ENCODE assay signal across 8 cellular contexts in genomic region chrX:48676893-48677270, GRCh38. TPM values are rescaled to one million over a fixed set of nuclear protein-coding genes. Genes with fewer than 3 reads are reported as not detected.
DNase-seq lines count a peak whose midpoint lies in the region; ATAC-seq lines count a peak whose summit lies in the region.

No MANE protein-coding gene starts in this region.

- no peaks in the 10 kb centered on the region for H3K36me3 ChIP-seq in skeletal muscle satellite cell (ENCODE audit: insufficient read depth, low read length)

- H3K9me3 ChIP-seq in skeletal muscle satellite cell (replicated peaks; ENCODE audit: low read length), result no peaks in the 10 kb centered on the region

- H3K9me3 Mint-ChIP-seq in activated naive CD4-positive, alpha-beta T cell treated with anti-CD3 and anti-CD28 coated beads for 36 hours, result no peaks in the 10 kb centered on the region

- H3K9ac ChIP-seq in skeletal muscle satellite cell (ENCODE audit: low read depth, low read length), result peak overlapping the region; percentile 84

- H3K36me3 Mint-ChIP-seq in activated naive CD4-positive, alpha-beta T cell treated with anti-CD3 and anti-CD28 coated beads for 36 hours (ENCODE audit: low read depth), result no peaks in the 10 kb centered on the region

- peaks cover 1% of the 10 kb centered on the region for H3K27me3 ChIP-seq in skeletal muscle satellite cell (ENCODE audit: control insufficient read depth, insufficient read depth, low read length)

- H3K4me3 Mint-ChIP-seq in activated naive CD4-positive, alpha-beta T cell treated with anti-CD3 and anti-CD28 coated beads for 36 hours, result peak overlapping the region; percentile 90

- DNase-seq in NK-92 treated with Interleukin-12 subunit alpha and Interleukin-12 subunit beta, amount 100 ng/mL, for 24 hours (lab: John Stamatoyannopoulos, UW), result peak; percentile 19
- DNase-seq in NK-92 (lab: John Stamatoyannopoulos, UW; ENCODE audit: unreplicated experiment) (no peak), left cardiac atrium (no peak), NCI-H1105 treated with DMSO at 0.1 percent for 48 hours (lab: John Stamatoyannopoulos, UW) (no peak), AML-193 (lab: John Stamatoyannopoulos, UW) (no peak)
- DNase-seq in activated naive CD4-positive, alpha-beta T cell treated with anti-CD3 and anti-CD28 coated beads for 36 hours, result peak; percentile 20

- CTCF ChIA-PET in activated naive CD4-positive, alpha-beta T cell treated with anti-CD3 and anti-CD28 coated beads for 36 hours (lab: Charles Lee), result interaction anchor here (1.0 to 1.1 kb wide), 2 partner anchors 10 to 14 kb away, joined by 4 read pairs; no protein-coding TSS in a partner anchor

- H3K4me2 ChIP-seq in skeletal muscle satellite cell (ENCODE audit: low read length), result peak overlapping the region; percentile 91

- H3K4me1 Mint-ChIP-seq in activated naive CD4-positive, alpha-beta T cell treated with anti-CD3 and anti-CD28 coated beads for 36 hours (ENCODE audit: low read depth), result peaks cover 26% of the 10 kb centered on the region

- ATAC-seq in HG03196 (IDR thresholded peaks at IDR 0.05; ENCODE audit: unreplicated experiment), result peak; percentile 18
- ATAC-seq in left cardiac atrium, result peak; percentile 6 to 29

- H3K27ac Mint-ChIP-seq in activated naive CD4-positive, alpha-beta T cell treated with anti-CD3 and anti-CD28 coated beads for 36 hours, result peak overlapping the region; percentile 91

- intact Hi-C loops in activated naive CD4-positive, alpha-beta T cell treated with anti-CD3 and anti-CD28 coated beads for 36 hours (cut with micrococcal nuclease), result loop anchor here (1.0 to 10.0 kb wide), 5 partner anchors 19 to 368 kb away; partner anchors contain the start of genes SUV39H1, TFE3 and WDR13
- intact Hi-C loops in left cardiac atrium (cut with DNase I), result no loop called here

- peak overlapping the region; percentile 76 for H3K4me3 ChIP-seq in skeletal muscle satellite cell (ENCODE audit: low read length)

- no peaks in the 10 kb centered on the region for H3K27me3 Mint-ChIP-seq in activated naive CD4-positive, alpha-beta T cell treated with anti-CD3 and anti-CD28 coated beads for 36 hours (ENCODE audit: low read depth)

- H3K4me1 ChIP-seq in skeletal muscle satellite cell (ENCODE audit: control insufficient read depth, insufficient read depth, low read length), result no peaks in the 10 kb centered on the region

RNA-seq across cellular contexts. Expression of gene WAS, which starts 6.7 kb away (rescaled TPM):
- total RNA-seq in activated naive CD4-positive, alpha-beta T cell treated with anti-CD3 and anti-CD28 coated beads for 36 hours, result 10 to 100 TPM; 76.1 to 77.8 TPM
- 1 to 10 TPM; 5.0 to 9.1 TPM for total RNA-seq in left cardiac atrium
- total RNA-seq in skeletal muscle satellite cell (2012; rRNA removed), result 0.25 TPM in 1 of 2 replicates, not detected in the other

RNA-seq across cellular contexts. Expression of gene SUV39H1, which starts 19.7 kb away (rescaled TPM):
- 10 to 100 TPM; 31.5 to 31.9 TPM for total RNA-seq in activated naive CD4-positive, alpha-beta T cell treated with anti-CD3 and anti-CD28 coated beads for 36 hours
- 1 to 10 TPM; 3.6 to 3.8 TPM for total RNA-seq in left cardiac atrium
- total RNA-seq in skeletal muscle satellite cell (2012; rRNA removed), result 7.2 and 7.4 TPM in 2 replicates

Comparison
In these comparisons a context has a peak if more than half of its experiments do, and no peak if none do; other contexts are left out.
1. DNase-seq: peak in NK-92 treated with Interleukin-12 subunit alpha and Interleukin-12 subunit beta, amount 100 ng/mL, for 24 hours (single experiment) and activated naive CD4-positive, alpha-beta T cell treated with anti-CD3 and anti-CD28 coated beads for 36 hours (single experiment); none in NK-92 (single experiment), left cardiac atrium (single experiment), NCI-H1105 treated with DMSO at 0.1 percent for 48 hours (single experiment) and AML-193 (0 of 2).
2. RNA of gene WAS, which starts 6.7 kb away (total RNA-seq): 76.1 to 77.8 TPM in activated naive CD4-positive, alpha-beta T cell treated with anti-CD3 and anti-CD28 coated beads for 36 hours; 5.0 to 9.1 TPM in left cardiac atrium; every median in the first group is over 4 times any median in the second.
3. RNA of gene SUV39H1, which starts 19.7 kb away (total RNA-seq): 31.5 to 31.9 TPM in activated naive CD4-positive, alpha-beta T cell treated with anti-CD3 and anti-CD28 coated beads for 36 hours; 3.6 to 3.8 TPM in left cardiac atrium; every median in the first group is over 4 times any median in the second.